In genomic region chr22:48588151-48588880, GRCh38 we compare ENCODE assay signal across 24 cellular contexts.
"Had no signal": no experiment of that assay in that cellular context is flagged by ENCODE, and none has a peak within 500 bp of the region (broad histone marks: within the 10 kb centered on the region; RNA-seq: fewer than 3 reads in every experiment).

No MANE protein-coding gene starts in this region.

- H3K9me3 ChIP-seq: colonic mucosa, gastroesophageal sphincter, heart left ventricle, mucosa of descending colon, ovary, spleen, thoracic aorta, tibial nerve, upper lobe of left lung had no signal

- DNase-seq: colonic mucosa; effector CD8-positive, alpha-beta T cell; endodermal cell; foreskin keratinocyte; kidney glomerular epithelial cell; mesenchymal stem cell; naive B cell; occipital lobe; ovary; retina; spleen; stimulated activated CD4-positive, alpha-beta T cell treated with anti-CD3 and anti-CD28 coated beads, Interleukin-4, amount 100 ng/mL, for 4 hours; upper lobe of left lung had no signal

- ATAC-seq: esophagus mucosa; foreskin keratinocyte; gastroesophageal sphincter; heart left ventricle; mucosa of descending colon; natural killer cell treated with Interleukin-12 subunit alpha and Interleukin-12 subunit beta and Interleukin-15 and Interleukin-18, amount 100 ng/mL, for 72 hours; stimulated activated memory B cell treated with anti-CD40 and anti-IgM and Interleukin-4, amounts not matched to agents 10 μg/mL and 1 μg/mL and 100 μg/mL, for 72 hours had no signal

- H3K4me1 ChIP-seq: colonic mucosa, foreskin keratinocyte, gastroesophageal sphincter, heart left ventricle, spleen, upper lobe of left lung had no signal

- H3K36me3 ChIP-seq: colonic mucosa, gastroesophageal sphincter, heart left ventricle, ovary, spleen, thoracic aorta, tibial nerve, upper lobe of left lung had no signal

- H3K27me3 ChIP-seq: colonic mucosa, foreskin keratinocyte, hepatocyte, ovary, tibial nerve, upper lobe of left lung had no signal

- H3K4me3 ChIP-seq: colonic mucosa, gastroesophageal sphincter, heart left ventricle, hepatocyte, mucosa of descending colon, ovary, skin epidermis, spleen, thoracic aorta, tibial nerve, upper lobe of left lung had no signal

- H3K27ac ChIP-seq: colonic mucosa, epithelial cell of prostate, foreskin keratinocyte, gastroesophageal sphincter, heart left ventricle, hepatocyte, ovary, skin epidermis, spleen, thoracic aorta, upper lobe of left lung had no signal
